In the genomic region with DNA sequence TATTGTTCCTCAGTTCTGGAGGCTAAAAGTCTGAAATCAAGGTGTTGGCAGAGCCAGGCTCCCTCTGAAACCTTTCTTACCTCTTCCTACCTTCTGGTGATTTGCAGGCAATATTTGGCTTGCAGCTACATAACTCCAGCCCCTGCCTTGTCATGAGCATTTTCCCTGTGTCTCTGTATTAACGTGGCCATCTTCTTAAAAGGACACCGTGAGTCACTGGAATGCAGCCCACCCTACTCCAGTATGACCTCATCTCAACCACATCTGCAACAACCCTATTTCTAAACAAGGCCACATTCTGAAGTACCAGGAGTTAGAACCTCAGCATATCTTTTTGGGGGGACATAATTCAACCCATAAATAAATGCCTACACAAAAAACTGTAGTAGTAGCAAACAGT, we compare ENCODE assay signal across 23 cellular contexts. TPM values are rescaled to one million over a fixed set of nuclear protein-coding genes. Genes with fewer than 3 reads are reported as not detected.
A peak's percentile ranks its signal among the peaks of the same experiment; 100 is the strongest.
DNase-seq lines count a peak whose midpoint lies in the region; FAIRE-seq and TF ChIP-seq lines count a peak whose summit lies in the region.
"Had no signal": no experiment of that assay in that cellular context is flagged by ENCODE, and none has a peak within 500 bp of the region (broad histone marks: within the 10 kb centered on the region; RNA-seq: fewer than 3 reads in every experiment).

No MANE protein-coding gene starts in this region.

- H3K23ac ChIP-seq in mesendoderm (ENCODE audit: low read length), result no peak overlapping the region

- DNase-seq in AG10803 (ENCODE audit: low read depth) (peak; percentile 54), HTR-8/SVneo (ENCODE audit: insufficient read length, low spot score) (peak; percentile 2), cardiac fibroblast (ENCODE audit: low read depth in 2 of 2) (peak; percentile 2 to 59), mesendoderm (peak; percentile 13), NOMO-1 (lab: John Stamatoyannopoulos, UW; ENCODE audit: unreplicated experiment in 2 of 2) (no peak), NCI-H187 treated with DMSO at 0.1 percent for 48 hours (lab: John Stamatoyannopoulos, UW) (no peak)
- DNase-seq in stimulated activated CD4-positive, alpha-beta T cell treated with anti-CD3 and anti-CD28 coated beads, Interleukin-2, amount 100 ng/mL, for 24 hours, result no peak
- DNase-seq in activated CD8-positive, alpha-beta memory T cell treated with anti-CD3 and anti-CD28 coated beads, Interleukin-2, amount 50 U/mL, for 4 hours, result no peak
- DNase-seq: activated B cell treated with CpG ODN at 0.5 μM for 24 hours; activated CD8-positive, alpha-beta T cell treated with anti-CD3 and anti-CD28 coated beads for 36 hours; activated T-cell treated with anti-CD3 and anti-CD28 coated beads, Interleukin-2, amount 50 U/mL, for 48 hours; CD4-positive, alpha-beta memory T cell; DMS79; heart right ventricle; NCI-H748 treated with DMSO at 0.1 percent for 48 hours; nephron progenitor cell; PC-3; psoas muscle; T-helper 2 cell had no signal

- FAIRE-seq in HTR-8/SVneo (lab: Jason Lieb, UNC), result no peak
- FAIRE-seq: H54, keratinocyte had no signal

- H3K4ac ChIP-seq in mesendoderm (ENCODE audit: low read depth, low read length), result no peak overlapping the region

- no peak overlapping the region for H2AK5ac ChIP-seq in mesendoderm (ENCODE audit: low read length)

- no CpG with 5 or more reads among the region's 2 CpGs for WGBS in mesendoderm (ENCODE audit: extremely low coverage, insufficient coverage, low lambda C conversion rate)

- H3K56ac ChIP-seq in mesendoderm (ENCODE audit: low read length), result no peak overlapping the region

- H3K9ac ChIP-seq in mesendoderm (ENCODE audit: low read length), result no peak overlapping the region
- H3K9ac ChIP-seq: KMS-11 had no signal

- H3K4me2 ChIP-seq in mesendoderm (ENCODE audit: low read length), result no peak overlapping the region
- H3K4me2 ChIP-seq: KMS-11 had no signal

- no peaks in the 10 kb centered on the region for H3K79me1 ChIP-seq in mesendoderm (ENCODE audit: low read length)

- H2BK120ac ChIP-seq in mesendoderm (ENCODE audit: low read depth, low read length), result no peak overlapping the region

- H4K8ac ChIP-seq in mesendoderm (ENCODE audit: low read depth, low read length), result no peak overlapping the region

- no peaks in the 10 kb centered on the region for H3K27me3 ChIP-seq in mesendoderm (ENCODE audit: insufficient read depth, low read length, poor library complexity)
- H3K27me3 ChIP-seq: cardiac muscle cell, heart right ventricle had no signal

- no peaks in the 10 kb centered on the region for H3K4me1 ChIP-seq in mesendoderm (ENCODE audit: control insufficient read depth, low read depth, low read length)
- H3K4me1 ChIP-seq: heart right ventricle, psoas muscle had no signal

- no peak overlapping the region for H2BK5ac ChIP-seq in mesendoderm (ENCODE audit: low read length)

- no peak overlapping the region for H3K4me3 ChIP-seq in AG10803 (ENCODE audit: low read length)
- no peak overlapping the region for H3K4me3 ChIP-seq in cardiac fibroblast (replicated peaks in 1 of 2; ENCODE audit: low read depth in 2 of 2, low read length in 2 of 2)
- no peak overlapping the region for H3K4me3 ChIP-seq in mesendoderm (ENCODE audit: low read length)
- H3K4me3 ChIP-seq: cardiac muscle cell, heart right ventricle, psoas muscle had no signal

- H3K36me3 ChIP-seq in mesendoderm (ENCODE audit: control insufficient read depth, insufficient read depth, low read length), result no peaks in the 10 kb centered on the region
- H3K36me3 ChIP-seq: cardiac muscle cell, heart right ventricle had no signal

- TF ChIP-seq CTCF in AG10803 (conservative IDR thresholded peaks at IDR 0.05; ENCODE audit: low read length) (no peak), cardiac fibroblast (IDR thresholded peaks at IDR 0.05; ENCODE audit: low read depth, low read length) (no peak)

- H3K18ac ChIP-seq in mesendoderm (ENCODE audit: low read length), result no peak overlapping the region

- H2BK15ac ChIP-seq in mesendoderm (replicated peaks; ENCODE audit: low read depth), result no peak overlapping the region

- no peaks in the 10 kb centered on the region for H3K79me2 ChIP-seq in mesendoderm (ENCODE audit: control insufficient read depth, insufficient read depth, low read length)

- H3K27ac ChIP-seq in mesendoderm (ENCODE audit: low read depth, low read length), result no peak overlapping the region
- H3K27ac ChIP-seq: cardiac muscle cell, heart right ventricle, KMS-11, psoas muscle had no signal

- H4K5ac ChIP-seq in mesendoderm (ENCODE audit: low read length), result no peak overlapping the region

RNA-seq across cellular contexts. Expression of gene FANCB, which starts 40.7 kb away (rescaled TPM):
- 5.5 TPM for polyA plus RNA-seq in mesendoderm (2013, experiment 1 of 2)
- polyA plus RNA-seq in mesendoderm (2013, experiment 2 of 2), result 5.4 TPM
- polyA plus RNA-seq: cardiac muscle cell had no signal

RNA-seq across cellular contexts. Expression of gene MOSPD2, which starts 41.1 kb away (rescaled TPM):
- polyA plus RNA-seq in mesendoderm (2013, experiment 1 of 2), result 8.6 TPM
- polyA plus RNA-seq in mesendoderm (2013, experiment 2 of 2), result 9.4 TPM

Comparison
In these comparisons a context has a peak if more than half of its experiments do, and no peak if none do; other contexts are left out.
1. DNase-seq: peak in AG10803 (single experiment), HTR-8/SVneo (single experiment), cardiac fibroblast (2 of 2) and mesendoderm (single experiment); none in NOMO-1 (0 of 2), stimulated activated CD4-positive, alpha-beta T cell treated with anti-CD3 and anti-CD28 coated beads, Interleukin-2, amount 100 ng/mL, for 24 hours (0 of 2), NCI-H187 treated with DMSO at 0.1 percent for 48 hours (single experiment) and activated CD8-positive, alpha-beta memory T cell treated with anti-CD3 and anti-CD28 coated beads, Interleukin-2, amount 50 U/mL, for 4 hours (single experiment).